12 cellular contexts compared by ENCODE assay signal in genomic region chr15:74403590-74403919, GRCh38. TPM values are rescaled to one million over a fixed set of nuclear protein-coding genes. Genes with fewer than 3 reads are reported as not detected.
DNase-seq lines count a peak whose midpoint lies in the region; ATAC-seq lines count a peak whose summit lies in the region.
"Had no signal": no experiment of that assay in that cellular context is flagged by ENCODE, and none has a peak within 500 bp of the region (broad histone marks: within the 10 kb centered on the region; RNA-seq: fewer than 3 reads in every experiment).

No MANE protein-coding gene starts in this region.

- no peaks in the 10 kb centered on the region for H3K36me3 Mint-ChIP-seq in activated CD4-positive, alpha-beta T cell treated with anti-CD3 and anti-CD28 coated beads, Interleukin-2, amount 10 ng/mL, durations not matched to agents 7 days and 5 days (ENCODE audit: low read depth)
- peaks cover 18 to 42% of the 10 kb centered on the region in 2 donors for H3K36me3 Mint-ChIP-seq in stimulated activated naive B cell treated with anti-CD40 and anti-IgM and Interleukin-4, amounts not matched to agents 10 μg/mL and 1 μg/mL and 100 μg/mL, for 72 hours

- CTCF ChIA-PET in activated CD4-positive, alpha-beta T cell treated with anti-CD3 and anti-CD28 coated beads, Interleukin-2, amount 10 ng/mL, durations not matched to agents 7 days and 5 days (lab: Charles Lee): interaction anchor here (1.1 to 6.8 kb wide), 9 partner anchors 9 to 36 kb away, joined by 3 to 49 read pairs (median 6); partner anchors contain the start of gene SEMA7A

- peak overlapping the region; percentile 90 for H3K27ac Mint-ChIP-seq in activated CD4-positive, alpha-beta T cell treated with anti-CD3 and anti-CD28 coated beads, Interleukin-2, amount 10 ng/mL, durations not matched to agents 7 days and 5 days
- H3K27ac Mint-ChIP-seq in stimulated activated naive B cell treated with anti-CD40 and anti-IgM and Interleukin-4, amounts not matched to agents 10 μg/mL and 1 μg/mL and 100 μg/mL, for 72 hours: peak overlapping the region; percentile 85
- H3K27ac Mint-ChIP-seq: endodermal cell had no signal

- peak overlapping the region; percentile 49 for H3K27ac ChIP-seq in angular gyrus (ENCODE audit: low read depth, low read length)
- H3K27ac ChIP-seq: tibial artery had no signal

- H3K4me1 Mint-ChIP-seq in activated CD4-positive, alpha-beta T cell treated with anti-CD3 and anti-CD28 coated beads, Interleukin-2, amount 10 ng/mL, durations not matched to agents 7 days and 5 days: peaks cover 58% of the 10 kb centered on the region
- H3K4me1 Mint-ChIP-seq in stimulated activated naive B cell treated with anti-CD40 and anti-IgM and Interleukin-4, amounts not matched to agents 10 μg/mL and 1 μg/mL and 100 μg/mL, for 72 hours: peaks cover 82 to 94% of the 10 kb centered on the region in 2 donors

- ATAC-seq in HG03159 (IDR thresholded peaks at IDR 0.05; ENCODE audit: unreplicated experiment) (peak; percentile 22), HG02970 (IDR thresholded peaks at IDR 0.05; ENCODE audit: low FRiP score, unreplicated experiment) (no peak), GM19455 (IDR thresholded peaks at IDR 0.05; ENCODE audit: unreplicated experiment) (no peak)
- peak; percentile 5 for ATAC-seq in stimulated activated naive B cell treated with anti-CD40 and anti-IgM and Interleukin-4, amounts not matched to agents 10 μg/mL and 1 μg/mL and 100 μg/mL, for 72 hours (replicated peaks)

- H3K4me3 Mint-ChIP-seq in activated CD4-positive, alpha-beta T cell treated with anti-CD3 and anti-CD28 coated beads, Interleukin-2, amount 10 ng/mL, durations not matched to agents 7 days and 5 days: no peak overlapping the region
- peak overlapping the region; percentile 64 to 73 for H3K4me3 Mint-ChIP-seq in stimulated activated naive B cell treated with anti-CD40 and anti-IgM and Interleukin-4, amounts not matched to agents 10 μg/mL and 1 μg/mL and 100 μg/mL, for 72 hours
- H3K4me3 Mint-ChIP-seq: endodermal cell had no signal

- H3K9me3 Mint-ChIP-seq in activated CD4-positive, alpha-beta T cell treated with anti-CD3 and anti-CD28 coated beads, Interleukin-2, amount 10 ng/mL, durations not matched to agents 7 days and 5 days: no peaks in the 10 kb centered on the region
- peaks cover 0 to 2% of the 10 kb centered on the region in 2 donors for H3K9me3 Mint-ChIP-seq in stimulated activated naive B cell treated with anti-CD40 and anti-IgM and Interleukin-4, amounts not matched to agents 10 μg/mL and 1 μg/mL and 100 μg/mL, for 72 hours
- H3K9me3 Mint-ChIP-seq: endodermal cell had no signal

- POLR2A ChIA-PET in activated CD4-positive, alpha-beta T cell treated with anti-CD3 and anti-CD28 coated beads, Interleukin-2, amount 10 ng/mL, durations not matched to agents 7 days and 5 days (lab: Charles Lee): interaction anchor here (1.7 kb wide), 1 partner anchor 19 kb away, joined by 6 read pairs; no protein-coding TSS in a partner anchor

- no peak for DNase-seq in activated CD4-positive, alpha-beta T cell treated with anti-CD3 and anti-CD28 coated beads, Interleukin-2, amount 10 ng/mL, durations not matched to agents 7 days and 5 days
- no peak for DNase-seq in activated CD4-positive, alpha-beta T cell treated with anti-CD3 and anti-CD28 coated beads, Interleukin-2, amount 50 U/mL, for 1 hour
- no peak for DNase-seq in stimulated activated naive B cell treated with anti-CD40 and anti-IgM and Interleukin-4, amounts not matched to agents 10 μg/mL and 1 μg/mL and 100 μg/mL, for 72 hours
- no peak for DNase-seq in iPS-NIHi7 (ENCODE audit: extremely low spot score)
- DNase-seq: endodermal cell, tibial artery had no signal

- H3K27me3 Mint-ChIP-seq in activated CD4-positive, alpha-beta T cell treated with anti-CD3 and anti-CD28 coated beads, Interleukin-2, amount 10 ng/mL, durations not matched to agents 7 days and 5 days: no peaks in the 10 kb centered on the region
- no peaks in the 10 kb centered on the region for H3K27me3 Mint-ChIP-seq in stimulated activated naive B cell treated with anti-CD40 and anti-IgM and Interleukin-4, amounts not matched to agents 10 μg/mL and 1 μg/mL and 100 μg/mL, for 72 hours

RNA-seq across cellular contexts. Expression of gene SEMA7A, which starts 30.2 kb away (rescaled TPM):
- 1 to 10 TPM; 2.7 to 3.5 TPM for total RNA-seq in activated CD4-positive, alpha-beta T cell treated with anti-CD3 and anti-CD28 coated beads, Interleukin-2, amount 10 ng/mL, durations not matched to agents 7 days and 5 days

RNA-seq across cellular contexts. Expression of gene CYP11A1, which starts 36.1 kb away (rescaled TPM):
- total RNA-seq in activated CD4-positive, alpha-beta T cell treated with anti-CD3 and anti-CD28 coated beads, Interleukin-2, amount 10 ng/mL, durations not matched to agents 7 days and 5 days: not detected
- total RNA-seq: A673, myocyte had no signal

RNA-seq across cellular contexts. Expression of gene UBL7, which starts 57.4 kb away (rescaled TPM):
- 10 to 100 TPM; 52.2 to 53.7 TPM for total RNA-seq in activated CD4-positive, alpha-beta T cell treated with anti-CD3 and anti-CD28 coated beads, Interleukin-2, amount 10 ng/mL, durations not matched to agents 7 days and 5 days

Comparison
In these comparisons a context has a peak if more than half of its experiments do, and no peak if none do; other contexts are left out.
1. ATAC-seq: peak in HG03159 (single experiment) and stimulated activated naive B cell treated with anti-CD40 and anti-IgM and Interleukin-4, amounts not matched to agents 10 μg/mL and 1 μg/mL and 100 μg/mL, for 72 hours (2 of 2); none in HG02970 (single experiment) and GM19455 (single experiment).